ENCODE assay signal across 1 cellular context in the genomic region with DNA sequence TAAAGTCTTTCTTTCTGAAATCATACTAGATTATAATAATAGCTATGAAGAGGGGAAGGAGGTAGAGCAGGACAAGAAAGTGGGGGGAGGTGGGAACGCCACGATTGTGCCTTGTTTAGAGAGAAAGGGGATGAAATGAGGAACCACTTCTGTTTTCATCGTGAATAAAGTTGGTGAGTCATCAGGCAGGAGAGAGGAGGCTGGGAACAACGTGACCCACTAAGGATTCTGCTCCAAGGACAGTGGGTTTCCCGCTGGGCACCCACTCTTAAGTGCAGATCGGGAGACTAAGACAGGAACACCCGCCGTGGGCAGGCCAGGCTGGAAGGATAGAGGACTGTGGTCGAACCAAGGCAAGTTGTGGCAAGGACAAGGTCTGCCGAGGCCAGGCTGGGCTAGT.
TF ChIP-seq lines count a peak whose summit lies in the region.

No MANE protein-coding gene starts in this region.

TF ChIP-seq in HepG2, 621 proteins besides CTCF, POLR2A, EP300 and RAD21 (continued from another document):
- TF ChIP-seq, protein P1, sequence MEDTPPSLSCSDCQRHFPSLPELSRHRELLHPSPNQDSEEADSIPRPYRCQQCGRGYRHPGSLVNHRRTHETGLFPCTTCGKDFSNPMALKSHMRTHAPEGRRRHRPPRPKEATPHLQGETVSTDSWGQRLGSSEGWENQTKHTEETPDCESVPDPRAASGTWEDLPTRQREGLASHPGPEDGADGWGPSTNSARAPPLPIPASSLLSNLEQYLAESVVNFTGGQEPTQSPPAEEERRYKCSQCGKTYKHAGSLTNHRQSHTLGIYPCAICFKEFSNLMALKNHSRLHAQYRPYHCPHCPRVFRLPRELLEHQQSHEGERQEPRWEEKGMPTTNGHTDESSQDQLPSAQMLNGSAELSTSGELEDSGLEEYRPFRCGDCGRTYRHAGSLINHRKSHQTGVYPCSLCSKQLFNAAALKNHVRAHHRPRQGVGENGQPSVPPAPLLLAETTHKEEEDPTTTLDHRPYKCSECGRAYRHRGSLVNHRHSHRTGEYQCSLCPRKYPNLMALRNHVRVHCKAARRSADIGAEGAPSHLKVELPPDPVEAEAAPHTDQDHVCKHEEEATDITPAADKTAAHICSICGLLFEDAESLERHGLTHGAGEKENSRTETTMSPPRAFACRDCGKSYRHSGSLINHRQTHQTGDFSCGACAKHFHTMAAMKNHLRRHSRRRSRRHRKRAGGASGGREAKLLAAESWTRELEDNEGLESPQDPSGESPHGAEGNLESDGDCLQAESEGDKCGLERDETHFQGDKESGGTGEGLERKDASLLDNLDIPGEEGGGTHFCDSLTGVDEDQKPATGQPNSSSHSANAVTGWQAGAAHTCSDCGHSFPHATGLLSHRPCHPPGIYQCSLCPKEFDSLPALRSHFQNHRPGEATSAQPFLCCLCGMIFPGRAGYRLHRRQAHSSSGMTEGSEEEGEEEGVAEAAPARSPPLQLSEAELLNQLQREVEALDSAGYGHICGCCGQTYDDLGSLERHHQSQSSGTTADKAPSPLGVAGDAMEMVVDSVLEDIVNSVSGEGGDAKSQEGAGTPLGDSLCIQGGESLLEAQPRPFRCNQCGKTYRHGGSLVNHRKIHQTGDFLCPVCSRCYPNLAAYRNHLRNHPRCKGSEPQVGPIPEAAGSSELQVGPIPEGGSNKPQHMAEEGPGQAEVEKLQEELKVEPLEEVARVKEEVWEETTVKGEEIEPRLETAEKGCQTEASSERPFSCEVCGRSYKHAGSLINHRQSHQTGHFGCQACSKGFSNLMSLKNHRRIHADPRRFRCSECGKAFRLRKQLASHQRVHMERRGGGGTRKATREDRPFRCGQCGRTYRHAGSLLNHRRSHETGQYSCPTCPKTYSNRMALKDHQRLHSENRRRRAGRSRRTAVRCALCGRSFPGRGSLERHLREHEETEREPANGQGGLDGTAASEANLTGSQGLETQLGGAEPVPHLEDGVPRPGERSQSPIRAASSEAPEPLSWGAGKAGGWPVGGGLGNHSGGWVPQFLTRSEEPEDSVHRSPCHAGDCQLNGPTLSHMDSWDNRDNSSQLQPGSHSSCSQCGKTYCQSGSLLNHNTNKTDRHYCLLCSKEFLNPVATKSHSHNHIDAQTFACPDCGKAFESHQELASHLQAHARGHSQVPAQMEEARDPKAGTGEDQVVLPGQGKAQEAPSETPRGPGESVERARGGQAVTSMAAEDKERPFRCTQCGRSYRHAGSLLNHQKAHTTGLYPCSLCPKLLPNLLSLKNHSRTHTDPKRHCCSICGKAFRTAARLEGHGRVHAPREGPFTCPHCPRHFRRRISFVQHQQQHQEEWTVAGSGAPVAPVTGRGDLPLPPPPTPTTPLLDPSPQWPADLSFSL (CRISPR knock-in tag; IDR thresholded peaks at IDR 0.05): no peak
- TF ChIP-seq CENPT (CRISPR knock-in tag; IDR thresholded peaks at IDR 0.05; ENCODE audit: low read depth) (no peak), POGZ (CRISPR knock-in tag; IDR thresholded peaks at IDR 0.05) (no peak), STAG1 (CRISPR knock-in tag; IDR thresholded peaks at IDR 0.05) (no peak)
- TF ChIP-seq, protein P2, sequence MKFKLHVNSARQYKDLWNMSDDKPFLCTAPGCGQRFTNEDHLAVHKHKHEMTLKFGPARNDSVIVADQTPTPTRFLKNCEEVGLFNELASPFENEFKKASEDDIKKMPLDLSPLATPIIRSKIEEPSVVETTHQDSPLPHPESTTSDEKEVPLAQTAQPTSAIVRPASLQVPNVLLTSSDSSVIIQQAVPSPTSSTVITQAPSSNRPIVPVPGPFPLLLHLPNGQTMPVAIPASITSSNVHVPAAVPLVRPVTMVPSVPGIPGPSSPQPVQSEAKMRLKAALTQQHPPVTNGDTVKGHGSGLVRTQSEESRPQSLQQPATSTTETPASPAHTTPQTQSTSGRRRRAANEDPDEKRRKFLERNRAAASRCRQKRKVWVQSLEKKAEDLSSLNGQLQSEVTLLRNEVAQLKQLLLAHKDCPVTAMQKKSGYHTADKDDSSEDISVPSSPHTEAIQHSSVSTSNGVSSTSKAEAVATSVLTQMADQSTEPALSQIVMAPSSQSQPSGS (CRISPR knock-in tag; IDR thresholded peaks at IDR 0.05): no peak
- TF ChIP-seq, protein P3, sequence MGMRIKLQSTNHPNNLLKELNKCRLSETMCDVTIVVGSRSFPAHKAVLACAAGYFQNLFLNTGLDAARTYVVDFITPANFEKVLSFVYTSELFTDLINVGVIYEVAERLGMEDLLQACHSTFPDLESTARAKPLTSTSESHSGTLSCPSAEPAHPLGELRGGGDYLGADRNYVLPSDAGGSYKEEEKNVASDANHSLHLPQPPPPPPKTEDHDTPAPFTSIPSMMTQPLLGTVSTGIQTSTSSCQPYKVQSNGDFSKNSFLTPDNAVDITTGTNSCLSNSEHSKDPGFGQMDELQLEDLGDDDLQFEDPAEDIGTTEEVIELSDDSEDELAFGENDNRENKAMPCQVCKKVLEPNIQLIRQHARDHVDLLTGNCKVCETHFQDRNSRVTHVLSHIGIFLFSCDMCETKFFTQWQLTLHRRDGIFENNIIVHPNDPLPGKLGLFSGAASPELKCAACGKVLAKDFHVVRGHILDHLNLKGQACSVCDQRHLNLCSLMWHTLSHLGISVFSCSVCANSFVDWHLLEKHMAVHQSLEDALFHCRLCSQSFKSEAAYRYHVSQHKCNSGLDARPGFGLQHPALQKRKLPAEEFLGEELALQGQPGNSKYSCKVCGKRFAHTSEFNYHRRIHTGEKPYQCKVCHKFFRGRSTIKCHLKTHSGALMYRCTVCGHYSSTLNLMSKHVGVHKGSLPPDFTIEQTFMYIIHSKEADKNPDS (CRISPR knock-in tag; IDR thresholded peaks at IDR 0.05): no peak
